ENCODE assay signal across 31 cellular contexts in the genomic region with DNA sequence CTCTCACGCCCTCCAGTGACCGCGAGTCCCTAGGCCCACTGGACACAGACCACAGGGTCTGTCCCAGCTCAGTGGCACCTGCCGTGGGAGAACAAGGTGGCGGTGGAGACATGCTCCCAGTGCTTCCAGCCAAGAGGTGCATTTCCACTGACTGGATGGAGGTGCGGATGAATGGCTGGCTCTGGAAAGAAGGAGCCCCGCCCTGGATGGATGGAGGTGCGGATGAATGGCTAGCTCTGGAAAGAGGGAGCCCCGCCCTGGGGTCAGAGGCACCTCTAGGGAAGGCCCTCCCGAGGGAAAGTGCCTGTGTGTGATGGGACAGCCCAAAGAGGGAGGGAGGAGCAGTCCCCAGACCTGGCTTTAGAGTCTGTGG.
"Had no signal": no experiment of that assay in that cellular context is flagged by ENCODE, and none has a peak within 500 bp of the region (broad histone marks: within the 10 kb centered on the region; RNA-seq: fewer than 3 reads in every experiment).

No MANE protein-coding gene starts in this region.

- H3K27me3 Mint-ChIP-seq: activated CD8-positive, alpha-beta T cell treated with anti-CD3 and anti-CD28 coated beads for 36 hours; activated naive CD8-positive, alpha-beta T cell treated with anti-CD3 and anti-CD28 coated beads for 36 hours; naive thymus-derived CD4-positive, alpha-beta T cell; stimulated activated naive CD8-positive, alpha-beta T cell treated with anti-CD3 and anti-CD28 coated beads, Interleukin-15, amount 100 ng/mL, for 72 hours; T-helper 17 cell; type B pancreatic cell had no signal

- H3K36me3 ChIP-seq: uterus had no signal

- H3K27me3 ChIP-seq: adrenal gland, body of pancreas, dorsolateral prefrontal cortex, heart left ventricle, right atrium auricular region, spleen, uterus had no signal

- H2AFZ ChIP-seq: parathyroid adenoma had no signal

- H3K4me3 Mint-ChIP-seq: activated CD8-positive, alpha-beta T cell treated with anti-CD3 and anti-CD28 coated beads for 36 hours; activated naive CD4-positive, alpha-beta T cell treated with anti-CD3 and anti-CD28 coated beads for 36 hours; activated naive CD8-positive, alpha-beta T cell treated with anti-CD3 and anti-CD28 coated beads for 36 hours; activated T-helper 1 cell treated with anti-CD3 and anti-CD28 coated beads, Interleukin-12 subunit alpha, Interleukin-12 subunit beta, Interleukin-2, Interleukin-4 antibody, amounts not matched to agents 30 ng/mL and 10 ng/mL and 1 ng/mL, durations not matched to agents 14 hours and 24 hours and 36 hours; immature natural killer cell; naive thymus-derived CD4-positive, alpha-beta T cell; stimulated activated naive CD8-positive, alpha-beta T cell treated with anti-CD3 and anti-CD28 coated beads, Interleukin-15, amount 100 ng/mL, for 72 hours; T-helper 17 cell; type B pancreatic cell; WTC11 had no signal

- H3K4me1 Mint-ChIP-seq: activated naive CD8-positive, alpha-beta T cell treated with anti-CD3 and anti-CD28 coated beads for 36 hours had no signal

- H3K27ac ChIP-seq: adrenal gland, body of pancreas, coronary artery, heart left ventricle, lower lobe of right lung, parathyroid adenoma, right atrium auricular region, spleen, uterus had no signal

- H3K9ac ChIP-seq: parathyroid adenoma had no signal

- H3K27ac Mint-ChIP-seq: activated CD8-positive, alpha-beta T cell treated with anti-CD3 and anti-CD28 coated beads for 36 hours; activated naive CD4-positive, alpha-beta T cell treated with anti-CD3 and anti-CD28 coated beads for 36 hours; activated naive CD8-positive, alpha-beta T cell treated with anti-CD3 and anti-CD28 coated beads for 36 hours; activated T-helper 1 cell treated with anti-CD3 and anti-CD28 coated beads, Interleukin-12 subunit alpha, Interleukin-12 subunit beta, Interleukin-2, Interleukin-4 antibody, amounts not matched to agents 30 ng/mL and 10 ng/mL and 1 ng/mL, durations not matched to agents 14 hours and 24 hours and 36 hours; T-helper 17 cell; type B pancreatic cell; WTC11 had no signal

- DNase-seq: activated CD4-positive, alpha-beta T cell treated with anti-CD3 and anti-CD28 coated beads, Interleukin-2, amount 50 U/mL, for 1 hour; activated CD8-positive, alpha-beta T cell treated with anti-CD3 and anti-CD28 coated beads for 36 hours; activated effector memory CD4-positive, alpha-beta T cell treated with anti-CD3 and anti-CD28 coated beads, Interleukin-2, amount 50 U/mL, for 16 hours; activated naive CD4-positive, alpha-beta T cell treated with anti-CD3 and anti-CD28 coated beads for 36 hours; activated naive CD8-positive, alpha-beta T cell treated with anti-CD3 and anti-CD28 coated beads for 36 hours; activated T-cell treated with anti-CD3 and anti-CD28 coated beads for 4 hours; aorta; effector memory CD4-positive, alpha-beta T cell; heart left ventricle; hypothalamus; immature natural killer cell; lower lobe of right lung; naive thymus-derived CD4-positive, alpha-beta T cell; occipital lobe; stimulated activated naive CD8-positive, alpha-beta T cell treated with anti-CD3 and anti-CD28 coated beads, Interleukin-15, amount 100 ng/mL, for 72 hours; substantia nigra; SW 1271; T-helper 17 cell; T1000; uterus had no signal

- H3K9me3 Mint-ChIP-seq: activated CD8-positive, alpha-beta T cell treated with anti-CD3 and anti-CD28 coated beads for 36 hours; activated naive CD4-positive, alpha-beta T cell treated with anti-CD3 and anti-CD28 coated beads for 36 hours; activated naive CD8-positive, alpha-beta T cell treated with anti-CD3 and anti-CD28 coated beads for 36 hours; activated T-helper 1 cell treated with anti-CD3 and anti-CD28 coated beads, Interleukin-12 subunit alpha, Interleukin-12 subunit beta, Interleukin-2, Interleukin-4 antibody, amounts not matched to agents 30 ng/mL and 10 ng/mL and 1 ng/mL, durations not matched to agents 14 hours and 24 hours and 36 hours; immature natural killer cell; naive thymus-derived CD4-positive, alpha-beta T cell; stimulated activated naive CD8-positive, alpha-beta T cell treated with anti-CD3 and anti-CD28 coated beads, Interleukin-15, amount 100 ng/mL, for 72 hours; type B pancreatic cell; WTC11 had no signal

- H3K79me2 ChIP-seq: parathyroid adenoma had no signal

- H3K4me1 ChIP-seq: parathyroid adenoma, uterus had no signal

- H3K9me3 ChIP-seq: adrenal gland, body of pancreas, heart left ventricle, lower lobe of right lung, right atrium auricular region, spleen, uterus had no signal

- H3K4me3 ChIP-seq: adrenal gland, body of pancreas, coronary artery, dorsolateral prefrontal cortex, heart left ventricle, lower lobe of right lung, right atrium auricular region, spleen, uterus had no signal

- ATAC-seq: activated CD8-positive, alpha-beta T cell treated with anti-CD3 and anti-CD28 coated beads for 36 hours; body of pancreas; left lobe of liver; lower lobe of right lung; naive thymus-derived CD4-positive, alpha-beta T cell; T-helper 17 cell; WTC11 had no signal
